21 cellular contexts compared by ENCODE assay signal in genomic region chr13:112065521-112065866, GRCh38. TPM values are rescaled to one million over a fixed set of nuclear protein-coding genes. Genes with fewer than 3 reads are reported as not detected.
DNase-seq lines count a peak whose midpoint lies in the region; ATAC-seq lines count a peak whose summit lies in the region.
"Had no signal": no experiment of that assay in that cellular context is flagged by ENCODE, and none has a peak within 500 bp of the region (broad histone marks: within the 10 kb centered on the region; RNA-seq: fewer than 3 reads in every experiment).

No MANE protein-coding gene starts in this region.

- peaks cover 4 to 29% (median 10%) of the 10 kb centered on the region in 5 donors for H3K9me3 Mint-ChIP-seq in CD8-positive, alpha-beta memory T cell
- H3K9me3 Mint-ChIP-seq in T-cell (peaks cover 0 to 7% (median 5%) of the 10 kb centered on the region in 3 donors), immature natural killer cell (peaks cover 7 to 40% (median 18%) of the 10 kb centered on the region in 6 donors)

- peak overlapping the region in 5 of 7 donors; percentile 11 to 64 (median 35) for H3K4me3 Mint-ChIP-seq in CD8-positive, alpha-beta memory T cell
- H3K4me3 Mint-ChIP-seq in T-cell (peak overlapping the region; percentile 9 to 69 (median 51)), immature natural killer cell (peak overlapping the region; percentile 55 to 65 (median 59))

- H3K4me1 Mint-ChIP-seq in CD8-positive, alpha-beta memory T cell: peaks cover 3 to 18% (median 13%) of the 10 kb centered on the region in 3 donors
- peaks cover 12 to 13% (median 13%) of the 10 kb centered on the region in 3 donors for H3K4me1 Mint-ChIP-seq in T-cell
- H3K4me1 Mint-ChIP-seq in immature natural killer cell: peaks cover 16 to 23% of the 10 kb centered on the region in 2 donors

- ATAC-seq in T-cell (replicated peaks in 1 of 4): no peak
- ATAC-seq in GM21381 (IDR thresholded peaks at IDR 0.05; ENCODE audit: unreplicated experiment): no peak
- ATAC-seq in GM18517 (IDR thresholded peaks at IDR 0.05; ENCODE audit: unreplicated experiment): no peak
- no peak for ATAC-seq in GM19328 (IDR thresholded peaks at IDR 0.05; ENCODE audit: unreplicated experiment)

- DNase-seq in NCI-H1105 (lab: John Stamatoyannopoulos, UW): peak; percentile 50
- DNase-seq in NCI-H1105 treated with DMSO at 0.1 percent for 48 hours (lab: John Stamatoyannopoulos, UW): no peak
- no peak for DNase-seq in CD8-positive, alpha-beta memory T cell
- no peak for DNase-seq in T-cell
- no peak for DNase-seq in immature natural killer cell
- DNase-seq: 8988T; activated CD4-positive, alpha-beta T cell treated with anti-CD3 and anti-CD28 coated beads for 48 hours; mesendoderm; MM.1S; ovary; trophoblast cell had no signal

- H3K9me3 ChIP-seq in CD8-positive, alpha-beta memory T cell (ENCODE audit: low read length): no peaks in the 10 kb centered on the region
- H3K9me3 ChIP-seq: ovary had no signal

- no peak overlapping the region for H3K27ac ChIP-seq in CD8-positive, alpha-beta memory T cell (ENCODE audit: low read depth, low read length)
- H3K27ac ChIP-seq: coronary artery, epithelial cell of prostate, ovary had no signal

- peaks cover 0 to 5% (median under 1%) of the 10 kb centered on the region in 3 donors for H3K36me3 Mint-ChIP-seq in CD8-positive, alpha-beta memory T cell
- H3K36me3 Mint-ChIP-seq in T-cell: no peaks in the 10 kb centered on the region
- H3K36me3 Mint-ChIP-seq in immature natural killer cell: peaks cover 0 to 11% (median 10%) of the 10 kb centered on the region in 3 donors

- CTCF ChIA-PET in CD8-positive, alpha-beta memory T cell (lab: Charles Lee): no interaction called here
- CTCF ChIA-PET in T-cell (lab: Charles Lee): no interaction called here

- H3K27ac Mint-ChIP-seq in CD8-positive, alpha-beta memory T cell: no peak overlapping the region
- H3K27ac Mint-ChIP-seq in T-cell (no peak overlapping the region), immature natural killer cell (peak overlapping the region in 1 of 6 donors; percentile 16)
- H3K27ac Mint-ChIP-seq: CD14-positive monocyte had no signal

- no peaks in the 10 kb centered on the region for H3K36me3 ChIP-seq in CD8-positive, alpha-beta memory T cell (ENCODE audit: insufficient read depth, low read length)
- H3K36me3 ChIP-seq: ovary had no signal

- POLR2A ChIA-PET in CD8-positive, alpha-beta memory T cell (lab: Charles Lee): no interaction called here
- POLR2A ChIA-PET in T-cell (lab: Charles Lee): no interaction called here

- peaks cover 7% of the 10 kb centered on the region for H3K4me1 ChIP-seq in CD8-positive, alpha-beta memory T cell (ENCODE audit: insufficient read depth, low read length)

- peaks cover 36% of the 10 kb centered on the region for H3K27me3 ChIP-seq in CD8-positive, alpha-beta memory T cell (ENCODE audit: insufficient read depth, low read length, poor library complexity, severe bottlenecking)
- H3K27me3 ChIP-seq: ovary had no signal

- H3K27me3 Mint-ChIP-seq in CD8-positive, alpha-beta memory T cell: peaks cover 52 to 62% of the 10 kb centered on the region in 2 donors
- H3K27me3 Mint-ChIP-seq in T-cell (peaks cover 47 to 62% of the 10 kb centered on the region in 2 donors), immature natural killer cell (ENCODE audit: low read depth in 3 of 3) (peaks cover 26 to 63% (median 48%) of the 10 kb centered on the region in 3 donors)

- H3K4me3 ChIP-seq in CD8-positive, alpha-beta memory T cell (ENCODE audit: low read length): no peak overlapping the region
- H3K4me3 ChIP-seq: ovary had no signal

RNA-seq across cellular contexts. Expression of gene SOX1, which starts 1.5 kb away (rescaled TPM):
- total RNA-seq in CD8-positive, alpha-beta memory T cell: not detected
- polyA plus RNA-seq in CD8-positive, alpha-beta memory T cell: not detected
- total RNA-seq in T-cell: not detected
- polyA plus RNA-seq in immature natural killer cell: not detected
- total RNA-seq: glomerular endothelial cell; ovary; skeletal muscle tissue; T-helper 2 cell treated with Interferon-gamma antibody and Interleukin-4, amounts not matched to agents 100 ng/mL and 5 ng/mL, for 36 hours had no signal
- polyA plus RNA-seq: CD14-positive monocyte, keratinocyte, ovary had no signal
